ENCODE assay signal across 26 cellular contexts in the genomic region with DNA sequence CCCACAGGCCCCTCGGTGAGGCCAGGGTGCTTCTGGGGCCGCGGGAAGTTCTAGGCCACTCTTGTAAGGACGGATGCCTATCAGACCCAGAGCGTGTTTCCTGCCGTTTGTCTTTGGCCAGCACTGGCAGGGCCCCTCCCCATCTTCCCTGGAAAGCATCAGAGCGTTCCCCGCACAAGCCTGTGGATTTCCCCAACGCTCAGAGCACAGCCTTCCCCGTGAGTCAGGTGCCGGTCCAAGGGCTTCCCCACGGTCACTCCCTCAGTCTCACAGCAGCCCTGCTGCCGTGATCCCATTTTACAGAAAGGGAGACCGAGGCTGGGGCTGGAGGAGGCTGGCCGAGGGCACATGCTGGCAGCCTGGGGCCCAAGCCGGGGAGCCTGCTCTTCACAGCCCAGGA.
"Had no signal": no experiment of that assay in that cellular context is flagged by ENCODE, and none has a peak within 500 bp of the region (broad histone marks: within the 10 kb centered on the region; RNA-seq: fewer than 3 reads in every experiment).

No MANE protein-coding gene starts in this region.

- H3K27ac ChIP-seq: KMS-11, VCaP had no signal

- DNase-seq: activated CD4-positive, alpha-beta memory T cell treated with anti-CD3 and anti-CD28 coated beads for 36 hours; activated CD4-positive, alpha-beta T cell treated with anti-CD3 and anti-CD28 coated beads, Interleukin-2, amount 10 ng/mL, durations not matched to agents 7 days and 5 days; activated CD4-positive, CD25-positive, alpha-beta regulatory T cell; activated gamma-delta T cell; activated naive CD4-positive, alpha-beta T cell treated with anti-CD3 and anti-CD28 coated beads for 36 hours; activated T-cell treated with anti-CD3 and anti-CD28 coated beads for 4 hours; activated T-cell treated with anti-CD3 and anti-CD28 coated beads, Interleukin-2, amount 50 U/mL, for 48 hours; amniotic stem cell; MV-4-11; NCI-H1092 treated with DMSO at 0.1 percent for 48 hours; NCI-H1417 treated with DMSO at 0.1 percent for 48 hours; NCI-H1694; NCI-H2029; NCI-H2107; NCI-H345; NCI-H510A; NCI-H526 treated with DMSO at 0.1 percent for 48 hours; NCI-H82; RPMI8226; SK-N-SH; T-helper 1 cell had no signal

- FAIRE-seq: astrocyte had no signal

- ATAC-seq: activated T-helper 17 cell treated with anti-CD3 and anti-CD28 coated beads, Interleukin-2, amount 50 U/mL, for 72 hours; Right ventricle myocardium inferior had no signal

- H3K9me3 ChIP-seq: SK-N-SH had no signal
